Comparison of ENCODE assay signal across 10 cellular contexts in genomic region chr14:103130965-103131364, GRCh38. TPM values are rescaled to one million over a fixed set of nuclear protein-coding genes. Genes with fewer than 3 reads are reported as not detected.
DNase-seq lines count a peak whose midpoint lies in the region; ATAC-seq and TF ChIP-seq lines count a peak whose summit lies in the region.
"Had no signal": no experiment of that assay in that cellular context is flagged by ENCODE, and none has a peak within 500 bp of the region (broad histone marks: within the 10 kb centered on the region; RNA-seq: fewer than 3 reads in every experiment).

No MANE protein-coding gene starts in this region.

- H3K4me1 Mint-ChIP-seq in nephron progenitor cell: peaks cover 53% of the 10 kb centered on the region

- H3K36me3 Mint-ChIP-seq in nephron progenitor cell (ENCODE audit: low read depth): peaks cover 14% of the 10 kb centered on the region

- peak overlapping the region; percentile 31 for H3K4me3 Mint-ChIP-seq in nephron progenitor cell

- H3K27ac Mint-ChIP-seq in nephron progenitor cell: peak overlapping the region; percentile 64

- no peak for TF ChIP-seq CTCF in nephron progenitor cell (IDR thresholded peaks at IDR 0.05)

- no peaks in the 10 kb centered on the region for H3K9me3 Mint-ChIP-seq in nephron progenitor cell
- H3K9me3 Mint-ChIP-seq: CD14-positive monocyte had no signal

- no peak for ATAC-seq in GM21576 (IDR thresholded peaks at IDR 0.05; ENCODE audit: unreplicated experiment)

- H3K27me3 Mint-ChIP-seq in nephron progenitor cell (ENCODE audit: low read depth, poor library complexity): peaks cover 36% of the 10 kb centered on the region

- DNase-seq in AG08396 (ENCODE audit: low spot score): peak; percentile 74
- peak; percentile 66 for DNase-seq in NCI-H1694 treated with DMSO at 0.1 percent for 48 hours (lab: John Stamatoyannopoulos, UW)
- DNase-seq in dermis blood vessel endothelial cell: peak; percentile 56
- DNase-seq in nephron progenitor cell: no peak
- DNase-seq in NCI-H2081 treated with DMSO at 0.1 percent for 48 hours (lab: John Stamatoyannopoulos, UW): no peak
- DNase-seq in Ammon's horn (ENCODE audit: low spot score): no peak
- DNase-seq in NCI-H446 treated with DMSO at 0.1 percent for 48 hours (lab: John Stamatoyannopoulos, UW): no peak
- DNase-seq: activated CD8-positive, alpha-beta memory T cell treated with anti-CD3 and anti-CD28 coated beads, Interleukin-2, amount 50 U/mL, for 4 hours had no signal

RNA-seq across cellular contexts. Expression of gene TNFAIP2, which starts 7.7 kb away (rescaled TPM):
- 65.1 and 94.6 TPM in 2 replicates for total RNA-seq in dermis blood vessel endothelial cell

RNA-seq across cellular contexts. Expression of gene EXOC3L4, which starts 36.4 kb away (rescaled TPM):
- total RNA-seq in dermis blood vessel endothelial cell: not detected in 2 replicates

RNA-seq across cellular contexts. Expression of gene LBHD2, which starts 47.0 kb away (rescaled TPM):
- not detected in 2 replicates for total RNA-seq in dermis blood vessel endothelial cell

Comparison
In these comparisons a context has a peak if more than half of its experiments do, and no peak if none do; other contexts are left out.
1. DNase-seq: peak in AG08396 (single experiment), NCI-H1694 treated with DMSO at 0.1 percent for 48 hours (single experiment) and dermis blood vessel endothelial cell (single experiment); none in nephron progenitor cell (single experiment), NCI-H2081 treated with DMSO at 0.1 percent for 48 hours (single experiment), Ammon's horn (single experiment) and NCI-H446 treated with DMSO at 0.1 percent for 48 hours (single experiment).